20 cellular contexts compared by ENCODE assay signal in genomic region chr9:76137941-76138340, GRCh38.
"Had no signal": no experiment of that assay in that cellular context is flagged by ENCODE, and none has a peak within 500 bp of the region (broad histone marks: within the 10 kb centered on the region; RNA-seq: fewer than 3 reads in every experiment).

No MANE protein-coding gene starts in this region.

- H3K4me3 Mint-ChIP-seq: effector memory CD8-positive, alpha-beta T cell; mesothelial cell of epicardium; natural killer cell treated with Interleukin-12 subunit alpha and Interleukin-12 subunit beta and Interleukin-15 and Interleukin-18, amount 100 ng/mL, for 72 hours had no signal

- H3K27ac Mint-ChIP-seq: mesothelial cell of epicardium, progenitor cell of endocrine pancreas had no signal

- H3K4me3 ChIP-seq: esophagus squamous epithelium, hepatocyte, pancreas, stomach, thoracic aorta, transverse colon had no signal

- DNase-seq: effector memory CD8-positive, alpha-beta T cell; esophagus squamous epithelium; foreskin melanocyte; head of caudate nucleus; mammary epithelial cell; occipital lobe; pancreas; right cardiac atrium; small intestine; stimulated activated CD4-positive, alpha-beta T cell treated with anti-CD3 and anti-CD28 coated beads, Interleukin-12 subunit alpha, Interleukin-12 subunit beta, amount 100 ng/mL, for 4 hours; stimulated activated naive CD4-positive, alpha-beta T cell; stomach; substantia nigra had no signal

- H3K9me3 Mint-ChIP-seq: effector memory CD8-positive, alpha-beta T cell; natural killer cell treated with Interleukin-12 subunit alpha and Interleukin-12 subunit beta and Interleukin-15 and Interleukin-18, amount 100 ng/mL, for 72 hours had no signal

- H3K36me3 Mint-ChIP-seq: natural killer cell treated with Interleukin-12 subunit alpha and Interleukin-12 subunit beta and Interleukin-15 and Interleukin-18, amount 100 ng/mL, for 72 hours had no signal

- H3K27me3 Mint-ChIP-seq: effector memory CD8-positive, alpha-beta T cell; progenitor cell of endocrine pancreas had no signal

- ATAC-seq: effector memory CD8-positive, alpha-beta T cell; left lobe of liver; natural killer cell treated with Interleukin-12 subunit alpha and Interleukin-12 subunit beta and Interleukin-15 and Interleukin-18, amount 100 ng/mL, for 72 hours; pancreas; right cardiac atrium had no signal
